Comparison of ENCODE assay signal across 9 cellular contexts in the genomic region with DNA sequence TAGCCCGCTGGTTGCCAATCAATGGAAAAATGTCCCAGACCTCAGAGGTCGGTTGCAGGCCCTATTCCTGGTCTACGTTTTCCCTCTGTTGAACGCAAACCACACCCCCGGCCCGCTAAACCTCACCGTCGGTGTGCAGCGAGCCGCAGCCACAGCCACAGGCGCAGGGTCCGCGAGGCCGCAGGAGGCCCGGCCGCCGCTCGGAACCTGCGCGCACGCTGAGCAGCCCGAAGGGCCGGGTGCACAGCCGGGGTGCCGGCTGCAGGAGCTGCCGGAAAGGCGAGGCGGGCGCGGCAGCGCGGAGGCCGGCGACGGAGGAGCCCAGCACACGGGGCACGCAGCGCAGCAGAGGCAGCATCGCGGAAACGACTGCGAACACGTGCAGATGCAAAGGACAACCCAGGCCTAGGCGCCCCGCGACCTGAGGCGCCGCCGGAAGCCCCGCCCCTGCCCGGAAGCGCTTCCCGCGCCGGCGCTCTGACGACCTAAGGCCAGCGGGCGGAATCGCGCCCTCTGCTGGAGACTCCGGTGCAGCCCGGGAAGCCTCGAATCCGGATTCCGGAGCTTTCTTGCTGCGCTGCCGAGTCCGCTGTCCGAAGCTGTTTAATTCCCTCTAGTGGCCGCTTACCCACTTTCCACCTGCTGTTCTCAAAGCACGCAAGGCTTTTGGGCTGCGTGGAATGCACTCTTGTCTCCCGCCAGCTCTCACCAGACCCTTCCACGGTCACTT. TPM values are rescaled to one million over a fixed set of nuclear protein-coding genes. Genes with fewer than 3 reads are reported as not detected.
DNase-seq lines count a peak whose midpoint lies in the region; ATAC-seq, FAIRE-seq and TF ChIP-seq lines count a peak whose summit lies in the region.
"Had no signal": no experiment of that assay in that cellular context is flagged by ENCODE, and none has a peak within 500 bp of the region (broad histone marks: within the 10 kb centered on the region; RNA-seq: fewer than 3 reads in every experiment).

A gene with protein sequence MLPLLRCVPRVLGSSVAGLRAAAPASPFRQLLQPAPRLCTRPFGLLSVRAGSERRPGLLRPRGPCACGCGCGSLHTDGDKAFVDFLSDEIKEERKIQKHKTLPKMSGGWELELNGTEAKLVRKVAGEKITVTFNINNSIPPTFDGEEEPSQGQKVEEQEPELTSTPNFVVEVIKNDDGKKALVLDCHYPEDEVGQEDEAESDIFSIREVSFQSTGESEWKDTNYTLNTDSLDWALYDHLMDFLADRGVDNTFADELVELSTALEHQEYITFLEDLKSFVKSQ (minus strand): TSS at position 440 of the 730 bp plus-strand sequence. CDS start 82 bp downstream, at position 358.

- peak within 1 kb of the TSS; percentile 87 to 93 (median 90) for H3K27ac Mint-ChIP-seq in immature natural killer cell

- peaks cover 21 to 47% (median 36%) of the 10 kb centered on the region in 6 donors for H3K4me1 ChIP-seq in spleen

- peak within 1 kb of the TSS; percentile 78 to 89 (median 84) for H3K27ac ChIP-seq in spleen

- no peak for FAIRE-seq in bronchial epithelial cell (lab: Jason Lieb, UNC)
- FAIRE-seq: endometrium had no signal

- H3K27me3 ChIP-seq in bronchial epithelial cell (ENCODE audit: control insufficient read depth, insufficient read depth, low read length): no peaks in the 10 kb centered on the region
- H3K27me3 ChIP-seq in spleen (replicated peaks in 1 of 7): no peaks in the 10 kb centered on the region

- H3K27me3 Mint-ChIP-seq in immature natural killer cell (ENCODE audit: low read depth in 3 of 3): peaks cover 0 to 4% (median 3%) of the 10 kb centered on the region in 3 donors

- intact Hi-C loops in spleen (cut with DNase I; ENCODE audit: low total_unique reads): loop anchor here (10.0 kb wide), 1 partner anchor 184 kb away; no protein-coding TSS in a partner anchor

- H3K36me3 ChIP-seq in bronchial epithelial cell (ENCODE audit: control insufficient read depth, insufficient read depth, low read length): peaks cover 20% of the 10 kb centered on the region
- peaks cover 0 to 71% (median 35%) of the 10 kb centered on the region in 6 donors for H3K36me3 ChIP-seq in spleen

- TF ChIP-seq CTCF in WI38 (IDR thresholded peaks at IDR 0.05; ENCODE audit: low read depth, low read length) (peak; percentile 94), bronchial epithelial cell (IDR thresholded peaks at IDR 0.05; ENCODE audit: insufficient read depth, low read length, severe bottlenecking) (peak; percentile 100), spleen (IDR thresholded peaks at IDR 0.05 in 8 of 11, conservative IDR thresholded peaks at IDR 0.05 in 3 of 11) (peak; percentile 97 to 100 (median 99))

- DNase-seq in AG08395 (ENCODE audit: low spot score): peak; percentile 96
- peak; percentile 92 for DNase-seq in NCI-H2227 treated with DMSO at 0.1 percent for 48 hours (lab: John Stamatoyannopoulos, UW)
- DNase-seq in bronchial epithelial cell (ENCODE audit: low read depth): peak; percentile 81
- peak; percentile 92 to 94 (median 93) for DNase-seq in immature natural killer cell
- peak; percentile 97 for DNase-seq in spleen

- no peaks in the 10 kb centered on the region for H3K9me3 ChIP-seq in spleen

- H3K4me3 ChIP-seq in WI38 (ENCODE audit: low read depth, low read length): peak within 1 kb of the TSS; percentile 88
- peak within 1 kb of the TSS; percentile 79 for H3K4me3 ChIP-seq in bronchial epithelial cell (ENCODE audit: low read depth, low read length)
- peak within 1 kb of the TSS; percentile 87 to 100 (median 94) for H3K4me3 ChIP-seq in spleen

- WGBS in spleen, 5 donors: 0 to 1% (median 0%) methylated on average over 16 to 75 of the region's 75 CpGs

- peaks cover 31 to 37% of the 10 kb centered on the region in 2 donors for H3K4me1 Mint-ChIP-seq in immature natural killer cell

- H3K36me3 Mint-ChIP-seq in immature natural killer cell: peaks cover 0 to 6% (median 4%) of the 10 kb centered on the region in 3 donors

- H3K4me3 Mint-ChIP-seq in immature natural killer cell: peak within 1 kb of the TSS; percentile 80 to 93 (median 87)

- peak; percentile 85 for ATAC-seq in GM18868 (IDR thresholded peaks at IDR 0.05; ENCODE audit: unreplicated experiment)
- peak; percentile 80 for ATAC-seq in HG03108 (IDR thresholded peaks at IDR 0.05; ENCODE audit: unreplicated experiment)

- TF ChIP-seq POLR2A in spleen (IDR thresholded peaks at IDR 0.05): peak in 1 of 3 donors; percentile 17

- H3K9me3 Mint-ChIP-seq in immature natural killer cell: no peaks in the 10 kb centered on the region

RNA-seq across cellular contexts. Expression of the gene that starts here (rescaled TPM):
- total RNA-seq in bronchial epithelial cell (394 and 541 TPM in 2 replicates), spleen (100 to 1,000 TPM in 1 of 7 donors, 10 to 100 TPM in 6; 63.9 to 111 (median 82.2) TPM)
- polyA plus RNA-seq in immature natural killer cell (100 to 1,000 TPM; 187 to 305 (median 226) TPM), spleen (100 to 1,000 TPM; 157 to 188 (median 166) TPM)

Comparison
In these comparisons a context has a peak if more than half of its experiments do, and no peak if none do; other contexts are left out.
1. Peak in every context shown above with its lines: DNase-seq, ATAC-seq, H3K4me3 ChIP-seq and H3K27ac ChIP-seq.